1 cellular context compared by ENCODE assay signal in the genomic region with DNA sequence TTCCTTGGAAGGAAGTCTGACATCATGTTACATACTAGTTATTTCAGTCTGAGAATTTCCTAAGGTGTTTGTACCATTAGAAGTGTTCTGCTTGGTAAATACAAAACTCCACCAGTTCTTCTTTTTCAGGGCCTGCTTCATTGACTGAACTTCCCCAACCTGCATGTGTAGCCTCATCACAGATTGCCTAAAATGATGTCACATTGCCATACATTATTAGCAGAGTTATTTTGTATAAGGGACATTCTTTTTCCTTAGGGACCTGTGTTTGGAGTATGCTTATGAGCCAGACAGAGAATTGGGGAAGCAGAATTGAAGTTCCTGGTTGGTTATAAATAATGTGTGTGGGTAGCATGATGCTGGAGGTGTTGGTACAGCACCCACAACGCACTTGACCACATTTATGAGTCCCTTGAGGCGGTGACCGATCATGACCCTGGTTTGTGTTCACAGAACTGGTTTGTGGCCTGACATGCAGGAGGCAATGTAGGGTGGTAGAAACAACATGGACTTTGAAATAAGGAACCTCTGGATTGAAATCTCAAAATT.
TF ChIP-seq lines count a peak whose summit lies in the region.

No MANE protein-coding gene starts in this region.

TF ChIP-seq in SK-N-SH, 30 proteins besides CTCF, POLR2A, EP300 and RAD21 (continued from another document):
- TF ChIP-seq, protein P1, sequence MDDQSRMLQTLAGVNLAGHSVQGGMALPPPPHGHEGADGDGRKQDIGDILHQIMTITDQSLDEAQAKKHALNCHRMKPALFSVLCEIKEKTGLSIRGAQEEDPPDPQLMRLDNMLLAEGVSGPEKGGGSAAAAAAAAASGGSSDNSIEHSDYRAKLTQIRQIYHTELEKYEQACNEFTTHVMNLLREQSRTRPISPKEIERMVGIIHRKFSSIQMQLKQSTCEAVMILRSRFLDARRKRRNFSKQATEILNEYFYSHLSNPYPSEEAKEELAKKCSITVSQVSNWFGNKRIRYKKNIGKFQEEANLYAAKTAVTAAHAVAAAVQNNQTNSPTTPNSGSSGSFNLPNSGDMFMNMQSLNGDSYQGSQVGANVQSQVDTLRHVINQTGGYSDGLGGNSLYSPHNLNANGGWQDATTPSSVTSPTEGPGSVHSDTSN (IDR thresholded peaks at IDR 0.05) = no peak
- TF ChIP-seq, protein P2, sequence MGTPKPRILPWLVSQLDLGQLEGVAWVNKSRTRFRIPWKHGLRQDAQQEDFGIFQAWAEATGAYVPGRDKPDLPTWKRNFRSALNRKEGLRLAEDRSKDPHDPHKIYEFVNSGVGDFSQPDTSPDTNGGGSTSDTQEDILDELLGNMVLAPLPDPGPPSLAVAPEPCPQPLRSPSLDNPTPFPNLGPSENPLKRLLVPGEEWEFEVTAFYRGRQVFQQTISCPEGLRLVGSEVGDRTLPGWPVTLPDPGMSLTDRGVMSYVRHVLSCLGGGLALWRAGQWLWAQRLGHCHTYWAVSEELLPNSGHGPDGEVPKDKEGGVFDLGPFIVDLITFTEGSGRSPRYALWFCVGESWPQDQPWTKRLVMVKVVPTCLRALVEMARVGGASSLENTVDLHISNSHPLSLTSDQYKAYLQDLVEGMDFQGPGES (IDR thresholded peaks at IDR 0.05; ENCODE audit: low read depth, low read length) = no peak
